ENCODE assay signal across 2 cellular contexts in genomic region chr3:53225181-53225580, GRCh38.
TF ChIP-seq lines count a peak whose summit lies in the region.

No MANE protein-coding gene starts in this region.

TF ChIP-seq in HEK293T, 16 proteins besides CTCF, POLR2A, EP300 and RAD21:
- no peak for TF ChIP-seq FOXM1 (IDR thresholded peaks at IDR 0.05; ENCODE audit: borderline replicate concordance)
- no peak for TF ChIP-seq HDGF (IDR thresholded peaks at IDR 0.05; ENCODE audit: borderline replicate concordance)
- no peak for TF ChIP-seq BHLHE40 (IDR thresholded peaks at IDR 0.05; ENCODE audit: borderline replicate concordance)
- no peak for TF ChIP-seq FOXK2 (IDR thresholded peaks at IDR 0.05)
- TF ChIP-seq ELF4 (IDR thresholded peaks at IDR 0.05) = no peak
- no peak for TF ChIP-seq SP1 (IDR thresholded peaks at IDR 0.05)
- TF ChIP-seq SUZ12 (IDR thresholded peaks at IDR 0.05) = no peak
- TF ChIP-seq FOXA1 (IDR thresholded peaks at IDR 0.05) = no peak
- no peak for TF ChIP-seq NFRKB (IDR thresholded peaks at IDR 0.05)
- no peak for TF ChIP-seq L3MBTL2 (conservative IDR thresholded peaks at IDR 0.05)
- TF ChIP-seq LEF1 (IDR thresholded peaks at IDR 0.05; ENCODE audit: borderline replicate concordance) = no peak
- TF ChIP-seq ZNF384 (IDR thresholded peaks at IDR 0.05) = no peak
- no peak for TF ChIP-seq CTBP1 (IDR thresholded peaks at IDR 0.05; ENCODE audit: borderline replicate concordance)
- TF ChIP-seq PKNOX1 (IDR thresholded peaks at IDR 0.05) = no peak
- TF ChIP-seq TARDBP (IDR thresholded peaks at IDR 0.05) = no peak
- no peak for TF ChIP-seq ARNT (IDR thresholded peaks at IDR 0.05)

TF ChIP-seq in H1, 55 proteins besides CTCF, POLR2A, EP300 and RAD21:
- no peak for TF ChIP-seq YY1 (IDR thresholded peaks at IDR 0.05; ENCODE audit: low read depth, low read length)
- 0 out of 2 replicates have a peak, but pooled peaks have one; percentile 19 for TF ChIP-seq POLR2AphosphoS5 (IDR thresholded peaks at IDR 0.05; ENCODE audit: low read depth, low read length)
- TF ChIP-seq RNF2 (IDR thresholded peaks at IDR 0.05; ENCODE audit: borderline replicate concordance, low read depth, low read length, missing control alignments, poor library complexity, severe bottlenecking) = no peak
- no peak for TF ChIP-seq SIX5 (IDR thresholded peaks at IDR 0.05; ENCODE audit: low read depth, low read length)
- no peak for TF ChIP-seq CBX5 (IDR thresholded peaks at IDR 0.05; ENCODE audit: low read depth, low read length)
- no peak for TF ChIP-seq CHD7 (IDR thresholded peaks at IDR 0.05; ENCODE audit: insufficient replicate concordance, low read length)
- TF ChIP-seq MAX (IDR thresholded peaks at IDR 0.05) = no peak
TF ChIP-seq in H1: peak in this region for 1.
